In the genomic region with DNA sequence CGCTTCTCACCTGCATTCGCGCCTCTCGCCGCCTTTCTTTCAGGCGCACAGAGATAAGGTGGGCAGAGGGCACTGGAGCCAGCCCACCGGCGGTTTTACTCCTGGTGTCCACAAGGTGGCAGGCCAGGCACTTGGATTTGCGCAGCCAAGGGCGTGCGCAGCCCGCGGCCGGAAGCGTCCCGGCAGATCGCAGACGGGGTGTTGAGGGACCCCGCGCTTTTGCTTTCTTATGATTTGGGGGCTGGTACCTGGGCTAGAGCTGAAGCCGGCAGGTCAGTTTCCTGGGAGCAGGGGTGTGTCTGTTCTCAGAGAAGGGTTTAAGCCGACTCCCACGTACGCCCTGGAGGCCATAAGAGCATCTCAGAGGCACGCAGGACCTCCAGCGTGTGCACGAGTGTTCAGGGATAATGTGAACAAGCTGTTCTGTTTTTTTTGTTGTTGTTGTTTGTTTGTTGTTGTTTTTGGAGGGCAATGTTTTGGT, we compare ENCODE assay signal across 8 cellular contexts.
A peak's percentile ranks its signal among the peaks of the same experiment; 100 is the strongest.
DNase-seq lines count a peak whose midpoint lies in the region; ATAC-seq, FAIRE-seq and TF ChIP-seq lines count a peak whose summit lies in the region.

No MANE protein-coding gene starts in this region.

- H3K36me3 Mint-ChIP-seq in GM23338 (ENCODE audit: low read depth) (no peaks in the 10 kb centered on the region), glutamatergic neuron (ENCODE audit: unreplicated experiment) (no peaks in the 10 kb centered on the region)

- intact Hi-C loops in pancreas (cut with DNase I) (loop anchor here in 2 of 3 donors (5.0 to 10.0 kb wide), 2 partner anchors 1411 to 1414 kb away; no protein-coding TSS in a partner anchor), thyroid gland (cut with DNase I) (loop anchor here (5.0 kb wide), 1 partner anchor 1414 kb away; no protein-coding TSS in a partner anchor)

- no peaks in the 10 kb centered on the region for H3K4me1 ChIP-seq in GM23338 (ENCODE audit: insufficient read depth)
- H3K4me1 ChIP-seq in Karpas-422 (ENCODE audit: low read length) = peaks cover 4% of the 10 kb centered on the region
- H3K4me1 ChIP-seq in pancreas = no peaks in the 10 kb centered on the region
- peaks cover 0 to 5% of the 10 kb centered on the region in 2 donors for H3K4me1 ChIP-seq in thyroid gland

- H3F3A ChIP-seq in GM23338 (replicated peaks; ENCODE audit: low read depth) = no peaks in the 10 kb centered on the region

- H3K27me3 ChIP-seq in GM23338 (ENCODE audit: insufficient read depth) = peaks cover 24% of the 10 kb centered on the region
- H3K27me3 ChIP-seq in Karpas-422 (ENCODE audit: low read length) = no peaks in the 10 kb centered on the region
- no peaks in the 10 kb centered on the region for H3K27me3 ChIP-seq in pancreas
- H3K27me3 ChIP-seq in thyroid gland = no peaks in the 10 kb centered on the region

- H3K27ac ChIP-seq in GM23338 (ENCODE audit: low read depth) (no peak overlapping the region), Karpas-422 (ENCODE audit: low read length) (no peak overlapping the region), pancreas (no peak overlapping the region), thyroid gland (no peak overlapping the region)

- no peaks in the 10 kb centered on the region for H3K9me3 Mint-ChIP-seq in GM23338
- H3K9me3 Mint-ChIP-seq in glutamatergic neuron (ENCODE audit: unreplicated experiment) = no peaks in the 10 kb centered on the region

- no peak for FAIRE-seq in pancreas (lab: Jason Lieb, UNC)

- peak overlapping the region; percentile 82 for H2AFZ ChIP-seq in GM23338
- H2AFZ ChIP-seq in Karpas-422 (ENCODE audit: low read length) = peak overlapping the region; percentile 72; the same call in 1 of the 2 replicates

- H3K4me3 Mint-ChIP-seq in GM23338 = peak overlapping the region; percentile 64
- H3K4me3 Mint-ChIP-seq in glutamatergic neuron (ENCODE audit: unreplicated experiment) = peak overlapping the region; percentile 83

- peak; percentile 100 for ATAC-seq in GM23338
- ATAC-seq in pancreas = peak; percentile 96 to 100 (median 98)

- H3K9me3 ChIP-seq in Karpas-422 (ENCODE audit: low read length) (no peaks in the 10 kb centered on the region), pancreas (no peaks in the 10 kb centered on the region), thyroid gland (no peaks in the 10 kb centered on the region)

- no peak overlapping the region for H3K9ac ChIP-seq in Karpas-422 (ENCODE audit: low read length)

- H3K4me3 ChIP-seq in GM23338 (peak overlapping the region; percentile 46), Karpas-422 (ENCODE audit: low read length) (peak overlapping the region; percentile 33; the same call in 1 of the 2 replicates), pancreas (peak overlapping the region in 2 of 4 donors; percentile 15 to 34), thyroid gland (replicated peaks in 1 of 3) (no peak overlapping the region)

- H3K27ac Mint-ChIP-seq in GM23338 (no peak overlapping the region), glutamatergic neuron (ENCODE audit: unreplicated experiment) (peak overlapping the region; percentile 52)

- H3K36me3 ChIP-seq in GM23338 (ENCODE audit: insufficient read depth) (no peaks in the 10 kb centered on the region), Karpas-422 (ENCODE audit: insufficient read depth, low read length) (no peaks in the 10 kb centered on the region), pancreas (no peaks in the 10 kb centered on the region), thyroid gland (no peaks in the 10 kb centered on the region)

- 2 to 4% methylated on average over 27 of the region's 27 CpGs for WGBS in pancreas, 2 donors
- WGBS in thyroid gland, 2 donors = 4 to 5% methylated on average over 25 of the region's 27 CpGs

- H4K20me1 ChIP-seq in GM23338 (replicated peaks; ENCODE audit: insufficient read depth) = no peaks in the 10 kb centered on the region
- H4K20me1 ChIP-seq in Karpas-422 (ENCODE audit: insufficient read depth, low read depth, low read length) = no peaks in the 10 kb centered on the region

- peak; percentile 39; the same call in 1 of the 2 replicates for TF ChIP-seq POLR2A in Raji (IDR thresholded peaks at IDR 0.05; ENCODE audit: insufficient read depth, low read depth, low read length)
- no peak for TF ChIP-seq POLR2A in thyroid gland (IDR thresholded peaks at IDR 0.05)

- H3K4me2 ChIP-seq in GM23338 = peak overlapping the region; percentile 77
- H3K4me2 ChIP-seq in Karpas-422 (ENCODE audit: low read depth, low read length, poor library complexity, severe bottlenecking) = peak overlapping the region; percentile 41

- peak; percentile 57 for DNase-seq in EL
- DNase-seq in GM23338 (ENCODE audit: low spot score) = peak; percentile 93
- DNase-seq in Karpas-422 = peak; percentile 88
- DNase-seq in activated gamma-delta T cell treated with Interleukin-2 at 50 U/mL for 16 hours = peak; percentile 79
- peak; percentile 88 for DNase-seq in glutamatergic neuron
- peak; percentile 49 to 89 (median 70) for DNase-seq in pancreas
- DNase-seq in thyroid gland = peak; percentile 64 to 68

- TF ChIP-seq CTCF in GM23338 (conservative IDR thresholded peaks at IDR 0.05; ENCODE audit: low read depth in 2 of 2) = peak; percentile 86 to 93
- TF ChIP-seq CTCF in glutamatergic neuron (IDR thresholded peaks at IDR 0.05; ENCODE audit: partially characterized antibody, unreplicated experiment) = peak; percentile 92
- TF ChIP-seq CTCF in pancreas (IDR thresholded peaks at IDR 0.05) = peak; percentile 56 to 87 (median 84)
- TF ChIP-seq CTCF in thyroid gland (IDR thresholded peaks at IDR 0.05) = peak; percentile 57 to 86 (median 67)

- H3K9me2 ChIP-seq in GM23338 (ENCODE audit: insufficient read depth) (no peaks in the 10 kb centered on the region), Karpas-422 (replicated peaks; ENCODE audit: insufficient read depth, low read length) (no peaks in the 10 kb centered on the region)

- H3K79me2 ChIP-seq in GM23338 (replicated peaks; ENCODE audit: insufficient read depth) (no peaks in the 10 kb centered on the region), Karpas-422 (ENCODE audit: low read length) (no peaks in the 10 kb centered on the region)

- H3K27me3 Mint-ChIP-seq in GM23338 (ENCODE audit: insufficient read depth, low read depth, poor library complexity) = peaks cover 22% of the 10 kb centered on the region
- H3K27me3 Mint-ChIP-seq in glutamatergic neuron (ENCODE audit: unreplicated experiment) = peaks cover 4% of the 10 kb centered on the region

- H3K4me1 Mint-ChIP-seq in GM23338 (peaks cover 3% of the 10 kb centered on the region; the same call in 2 of the 3 replicates), glutamatergic neuron (ENCODE audit: low read depth, unreplicated experiment) (peaks cover 6% of the 10 kb centered on the region)

TF ChIP-seq in GM23338, 12 proteins besides CTCF, POLR2A, EP300 and RAD21 (continues in another document):
- TF ChIP-seq, protein P1, sequence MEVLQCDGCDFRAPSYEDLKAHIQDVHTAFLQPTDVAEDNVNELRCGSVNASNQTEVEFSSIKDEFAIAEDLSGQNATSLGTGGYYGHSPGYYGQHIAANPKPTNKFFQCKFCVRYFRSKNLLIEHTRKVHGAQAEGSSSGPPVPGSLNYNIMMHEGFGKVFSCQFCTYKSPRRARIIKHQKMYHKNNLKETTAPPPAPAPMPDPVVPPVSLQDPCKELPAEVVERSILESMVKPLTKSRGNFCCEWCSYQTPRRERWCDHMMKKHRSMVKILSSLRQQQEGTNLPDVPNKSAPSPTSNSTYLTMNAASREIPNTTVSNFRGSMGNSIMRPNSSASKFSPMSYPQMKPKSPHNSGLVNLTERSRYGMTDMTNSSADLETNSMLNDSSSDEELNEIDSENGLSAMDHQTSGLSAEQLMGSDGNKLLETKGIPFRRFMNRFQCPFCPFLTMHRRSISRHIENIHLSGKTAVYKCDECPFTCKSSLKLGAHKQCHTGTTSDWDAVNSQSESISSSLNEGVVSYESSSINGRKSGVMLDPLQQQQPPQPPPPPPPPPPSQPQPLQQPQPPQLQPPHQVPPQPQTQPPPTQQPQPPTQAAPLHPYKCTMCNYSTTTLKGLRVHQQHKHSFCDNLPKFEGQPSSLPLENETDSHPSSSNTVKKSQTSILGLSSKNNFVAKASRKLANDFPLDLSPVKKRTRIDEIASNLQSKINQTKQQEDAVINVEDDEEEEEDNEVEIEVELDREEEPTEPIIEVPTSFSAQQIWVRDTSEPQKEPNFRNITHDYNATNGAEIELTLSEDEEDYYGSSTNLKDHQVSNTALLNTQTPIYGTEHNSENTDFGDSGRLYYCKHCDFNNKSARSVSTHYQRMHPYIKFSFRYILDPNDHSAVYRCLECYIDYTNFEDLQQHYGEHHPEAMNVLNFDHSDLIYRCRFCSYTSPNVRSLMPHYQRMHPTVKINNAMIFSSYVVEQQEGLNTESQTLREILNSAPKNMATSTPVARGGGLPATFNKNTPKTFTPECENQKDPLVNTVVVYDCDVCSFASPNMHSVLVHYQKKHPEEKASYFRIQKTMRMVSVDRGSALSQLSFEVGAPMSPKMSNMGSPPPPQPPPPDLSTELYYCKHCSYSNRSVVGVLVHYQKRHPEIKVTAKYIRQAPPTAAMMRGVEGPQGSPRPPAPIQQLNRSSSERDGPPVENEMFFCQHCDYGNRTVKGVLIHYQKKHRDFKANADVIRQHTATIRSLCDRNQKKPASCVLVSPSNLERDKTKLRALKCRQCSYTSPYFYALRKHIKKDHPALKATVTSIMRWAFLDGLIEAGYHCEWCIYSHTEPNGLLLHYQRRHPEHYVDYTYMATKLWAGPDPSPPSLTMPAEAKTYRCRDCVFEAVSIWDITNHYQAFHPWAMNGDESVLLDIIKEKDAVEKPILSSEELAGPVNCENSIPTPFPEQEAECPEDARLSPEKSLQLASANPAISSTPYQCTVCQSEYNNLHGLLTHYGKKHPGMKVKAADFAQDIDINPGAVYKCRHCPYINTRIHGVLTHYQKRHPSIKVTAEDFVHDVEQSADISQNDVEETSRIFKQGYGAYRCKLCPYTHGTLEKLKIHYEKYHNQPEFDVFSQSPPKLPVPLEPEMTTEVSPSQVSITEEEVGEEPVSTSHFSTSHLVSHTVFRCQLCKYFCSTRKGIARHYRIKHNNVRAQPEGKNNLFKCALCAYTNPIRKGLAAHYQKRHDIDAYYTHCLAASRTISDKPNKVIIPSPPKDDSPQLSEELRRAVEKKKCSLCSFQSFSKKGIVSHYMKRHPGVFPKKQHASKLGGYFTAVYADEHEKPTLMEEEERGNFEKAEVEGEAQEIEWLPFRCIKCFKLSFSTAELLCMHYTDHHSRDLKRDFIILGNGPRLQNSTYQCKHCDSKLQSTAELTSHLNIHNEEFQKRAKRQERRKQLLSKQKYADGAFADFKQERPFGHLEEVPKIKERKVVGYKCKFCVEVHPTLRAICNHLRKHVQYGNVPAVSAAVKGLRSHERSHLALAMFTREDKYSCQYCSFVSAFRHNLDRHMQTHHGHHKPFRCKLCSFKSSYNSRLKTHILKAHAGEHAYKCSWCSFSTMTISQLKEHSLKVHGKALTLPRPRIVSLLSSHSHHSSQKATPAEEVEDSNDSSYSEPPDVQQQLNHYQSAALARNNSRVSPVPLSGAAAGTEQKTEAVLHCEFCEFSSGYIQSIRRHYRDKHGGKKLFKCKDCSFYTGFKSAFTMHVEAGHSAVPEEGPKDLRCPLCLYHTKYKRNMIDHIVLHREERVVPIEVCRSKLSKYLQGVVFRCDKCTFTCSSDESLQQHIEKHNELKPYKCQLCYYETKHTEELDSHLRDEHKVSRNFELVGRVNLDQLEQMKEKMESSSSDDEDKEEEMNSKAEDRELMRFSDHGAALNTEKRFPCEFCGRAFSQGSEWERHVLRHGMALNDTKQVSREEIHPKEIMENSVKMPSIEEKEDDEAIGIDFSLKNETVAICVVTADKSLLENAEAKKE (CRISPR knock-in tag; IDR thresholded peaks at IDR 0.05) = no peak

Comparison
In these comparisons a context has a peak if more than half of its experiments do, and no peak if none do; other contexts are left out.
1. H3K4me3 ChIP-seq: peak in GM23338 (single experiment) and Karpas-422 (single experiment); none in thyroid gland (0 of 3).
2. Peak in every context shown above with its lines, with median percentiles within 50 percentile points of each other: DNase-seq and CTCF ChIP-seq.